Comparison of ENCODE assay signal across 14 cellular contexts in genomic region chr19:11265785-11266236, GRCh38. TPM values are rescaled to one million over a fixed set of nuclear protein-coding genes. Genes with fewer than 3 reads are reported as not detected.
DNase-seq lines count a peak whose midpoint lies in the region; ATAC-seq and TF ChIP-seq lines count a peak whose summit lies in the region.
"Had no signal": no experiment of that assay in that cellular context is flagged by ENCODE, and none has a peak within 500 bp of the region (broad histone marks: within the 10 kb centered on the region; RNA-seq: fewer than 3 reads in every experiment).

No MANE protein-coding gene starts in this region.

- intact Hi-C loops in body of pancreas (cut with DNase I) = no loop called here

- H3K36me3 ChIP-seq in body of pancreas (replicated peaks in 1 of 2; ENCODE audit: insufficient read depth in 1 of 2, low read depth in 2 of 2) = no peaks in the 10 kb centered on the region
- H3K36me3 ChIP-seq: SJSA1 had no signal

- no peak for TF ChIP-seq CTCF in body of pancreas (IDR thresholded peaks at IDR 0.05)

- ATAC-seq in body of pancreas (peak; percentile 79), GM21423 (IDR thresholded peaks at IDR 0.05; ENCODE audit: unreplicated experiment) (no peak)

- H3K27ac ChIP-seq in body of pancreas = peak overlapping the region; percentile 9 to 61 (median 30)
- H3K27ac ChIP-seq: C4-2B, SJSA1 had no signal

- H3K4me1 ChIP-seq in body of pancreas = peaks cover 27% of the 10 kb centered on the region

- H3K27me3 ChIP-seq in body of pancreas = no peaks in the 10 kb centered on the region
- H3K27me3 ChIP-seq: SJSA1 had no signal

- H3K9me3 ChIP-seq in body of pancreas = no peaks in the 10 kb centered on the region
- H3K9me3 ChIP-seq: SJSA1 had no signal

- 38 to 64% methylated on average over 6 to 11 of the region's 11 CpGs for WGBS in body of pancreas, 2 donors

- DNase-seq in AG20443 (ENCODE audit: low spot score) = peak; percentile 46
- peak; percentile 95 for DNase-seq in HuH-7.5 (ENCODE audit: low spot score)
- peak; percentile 76 to 93 (median 86) for DNase-seq in body of pancreas
- DNase-seq in mucosa of gallbladder (ENCODE audit: low spot score) = peak; percentile 91
- DNase-seq in NCI-H187 treated with DMSO at 0.1 percent for 48 hours (lab: John Stamatoyannopoulos, UW) = no peak
- no peak for DNase-seq in ecto neural progenitor cell (ENCODE audit: low spot score)
- DNase-seq in Kasumi-1 (lab: John Stamatoyannopoulos, UW) = no peak
- DNase-seq: activated CD4-positive, alpha-beta T cell treated with anti-CD3 and anti-CD28 coated beads, Interleukin-2, amount 50 U/mL, for 1 hour; midbrain; MM.1S had no signal

- no peak overlapping the region for H3K4me3 ChIP-seq in body of pancreas
- H3K4me3 ChIP-seq: SJSA1 had no signal

- TF ChIP-seq POLR2A in body of pancreas (IDR thresholded peaks at IDR 0.05) = peak in 2 of 3 donors; percentile 41 to 44

RNA-seq across cellular contexts. Expression of gene DOCK6, which starts 3.5 kb away (rescaled TPM):
- 10 to 100 TPM; 77.1 to 89.2 TPM for total RNA-seq in body of pancreas
- 102 TPM for total RNA-seq in mucosa of gallbladder

RNA-seq across cellular contexts. Expression of gene ANGPTL8, which starts 26.4 kb away (rescaled TPM):
- total RNA-seq in body of pancreas (not detected), mucosa of gallbladder (0.95 TPM)
- total RNA-seq: temporal lobe had no signal

RNA-seq across cellular contexts. Expression of gene TSPAN16, which starts 30.1 kb away (rescaled TPM):
- total RNA-seq in body of pancreas (not detected), mucosa of gallbladder (not detected)
- total RNA-seq: temporal lobe had no signal

Comparison
In these comparisons a context has a peak if more than half of its experiments do, and no peak if none do; other contexts are left out.
1. DNase-seq: peak in AG20443 (single experiment), HuH-7.5 (single experiment), body of pancreas (4 of 4) and mucosa of gallbladder (single experiment); none in NCI-H187 treated with DMSO at 0.1 percent for 48 hours (single experiment), ecto neural progenitor cell (single experiment) and Kasumi-1 (0 of 2).